ENCODE assay signal across 2 cellular contexts in genomic region chr9:112064871-112065270, GRCh38.
TF ChIP-seq lines count a peak whose summit lies in the region.

No MANE protein-coding gene starts in this region.

TF ChIP-seq in SK-N-SH, 30 proteins besides CTCF, POLR2A, EP300 and RAD21 (continued from another document):
- TF ChIP-seq GABPA (IDR thresholded peaks at IDR 0.05; ENCODE audit: low read depth) (no peak), MEF2A (IDR thresholded peaks at IDR 0.05; ENCODE audit: borderline replicate concordance, low read depth) (no peak), FOXM1 (IDR thresholded peaks at IDR 0.05; ENCODE audit: low read depth) (no peak), TAF1 (IDR thresholded peaks at IDR 0.05; ENCODE audit: borderline replicate concordance, low read depth, low read length) (no peak), USF2 (IDR thresholded peaks at IDR 0.05; ENCODE audit: borderline replicate concordance, low read depth, low read length) (no peak), RFX5 (IDR thresholded peaks at IDR 0.05; ENCODE audit: low read length) (no peak), JUND (IDR thresholded peaks at IDR 0.05) (no peak), FOSL2 (IDR thresholded peaks at IDR 0.05; ENCODE audit: borderline replicate concordance, low read depth) (no peak), MAX (IDR thresholded peaks at IDR 0.05; ENCODE audit: low read depth) (no peak), MXI1 (IDR thresholded peaks at IDR 0.05; ENCODE audit: low read depth, low read length) (no peak), YY1 (IDR thresholded peaks at IDR 0.05; ENCODE audit: low read depth) (no peak), ZBTB33 (IDR thresholded peaks at IDR 0.05; ENCODE audit: borderline replicate concordance, low read depth) (no peak), CHD2 (IDR thresholded peaks at IDR 0.05; ENCODE audit: low read length, partially characterized antibody) (no peak), REST (IDR thresholded peaks at IDR 0.05; ENCODE audit: low read depth, low read length) (no peak), POLR2AphosphoS5 (IDR thresholded peaks at IDR 0.05; ENCODE audit: low read depth, low read length) (no peak), TEAD4 (IDR thresholded peaks at IDR 0.05; ENCODE audit: borderline replicate concordance, insufficient read depth) (no peak), SIN3A (IDR thresholded peaks at IDR 0.05; ENCODE audit: borderline replicate concordance, low read depth, low read length) (no peak)
- TF ChIP-seq, protein P1, sequence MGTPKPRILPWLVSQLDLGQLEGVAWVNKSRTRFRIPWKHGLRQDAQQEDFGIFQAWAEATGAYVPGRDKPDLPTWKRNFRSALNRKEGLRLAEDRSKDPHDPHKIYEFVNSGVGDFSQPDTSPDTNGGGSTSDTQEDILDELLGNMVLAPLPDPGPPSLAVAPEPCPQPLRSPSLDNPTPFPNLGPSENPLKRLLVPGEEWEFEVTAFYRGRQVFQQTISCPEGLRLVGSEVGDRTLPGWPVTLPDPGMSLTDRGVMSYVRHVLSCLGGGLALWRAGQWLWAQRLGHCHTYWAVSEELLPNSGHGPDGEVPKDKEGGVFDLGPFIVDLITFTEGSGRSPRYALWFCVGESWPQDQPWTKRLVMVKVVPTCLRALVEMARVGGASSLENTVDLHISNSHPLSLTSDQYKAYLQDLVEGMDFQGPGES (IDR thresholded peaks at IDR 0.05; ENCODE audit: low read depth, low read length): no peak
TF ChIP-seq in SK-N-SH: peak in this region for 0.

TF ChIP-seq in SK-N-SH treated with all-trans-retinoic acid at 6 μM for 48 hours, 23 proteins besides CTCF, POLR2A, EP300 and RAD21 (continued from another document):
- no peak for TF ChIP-seq GLIS3 (CRISPR knock-in tag; IDR thresholded peaks at IDR 0.05)
- TF ChIP-seq SNAI2 (CRISPR knock-in tag; IDR thresholded peaks at IDR 0.05): no peak
- no peak for TF ChIP-seq POU6F1 (CRISPR knock-in tag; IDR thresholded peaks at IDR 0.05; ENCODE audit: borderline replicate concordance, low read depth)
- TF ChIP-seq BACH2 (CRISPR knock-in tag; IDR thresholded peaks at IDR 0.05; ENCODE audit: borderline replicate concordance): no peak
- TF ChIP-seq OSR1 (CRISPR knock-in tag; IDR thresholded peaks at IDR 0.05): no peak
- TF ChIP-seq ZC3H10 (CRISPR knock-in tag; IDR thresholded peaks at IDR 0.05): no peak
- no peak for TF ChIP-seq ZFP30 (CRISPR knock-in tag; IDR thresholded peaks at IDR 0.05)
- TF ChIP-seq PATZ1 (CRISPR knock-in tag; IDR thresholded peaks at IDR 0.05; ENCODE audit: borderline replicate concordance): no peak
- no peak for TF ChIP-seq RARB (CRISPR knock-in tag; IDR thresholded peaks at IDR 0.05)
- TF ChIP-seq CREB5 (CRISPR knock-in tag; IDR thresholded peaks at IDR 0.05; ENCODE audit: low read depth): no peak
- no peak for TF ChIP-seq CSRNP3 (CRISPR knock-in tag; IDR thresholded peaks at IDR 0.05)
- no peak for TF ChIP-seq TOX (CRISPR knock-in tag; IDR thresholded peaks at IDR 0.05; ENCODE audit: borderline replicate concordance)
- no peak for TF ChIP-seq ZNF8 (CRISPR knock-in tag; IDR thresholded peaks at IDR 0.05)
- TF ChIP-seq ZNF565 (CRISPR knock-in tag; conservative IDR thresholded peaks at IDR 0.05; ENCODE audit: low read depth): no peak
- TF ChIP-seq, protein P2, sequence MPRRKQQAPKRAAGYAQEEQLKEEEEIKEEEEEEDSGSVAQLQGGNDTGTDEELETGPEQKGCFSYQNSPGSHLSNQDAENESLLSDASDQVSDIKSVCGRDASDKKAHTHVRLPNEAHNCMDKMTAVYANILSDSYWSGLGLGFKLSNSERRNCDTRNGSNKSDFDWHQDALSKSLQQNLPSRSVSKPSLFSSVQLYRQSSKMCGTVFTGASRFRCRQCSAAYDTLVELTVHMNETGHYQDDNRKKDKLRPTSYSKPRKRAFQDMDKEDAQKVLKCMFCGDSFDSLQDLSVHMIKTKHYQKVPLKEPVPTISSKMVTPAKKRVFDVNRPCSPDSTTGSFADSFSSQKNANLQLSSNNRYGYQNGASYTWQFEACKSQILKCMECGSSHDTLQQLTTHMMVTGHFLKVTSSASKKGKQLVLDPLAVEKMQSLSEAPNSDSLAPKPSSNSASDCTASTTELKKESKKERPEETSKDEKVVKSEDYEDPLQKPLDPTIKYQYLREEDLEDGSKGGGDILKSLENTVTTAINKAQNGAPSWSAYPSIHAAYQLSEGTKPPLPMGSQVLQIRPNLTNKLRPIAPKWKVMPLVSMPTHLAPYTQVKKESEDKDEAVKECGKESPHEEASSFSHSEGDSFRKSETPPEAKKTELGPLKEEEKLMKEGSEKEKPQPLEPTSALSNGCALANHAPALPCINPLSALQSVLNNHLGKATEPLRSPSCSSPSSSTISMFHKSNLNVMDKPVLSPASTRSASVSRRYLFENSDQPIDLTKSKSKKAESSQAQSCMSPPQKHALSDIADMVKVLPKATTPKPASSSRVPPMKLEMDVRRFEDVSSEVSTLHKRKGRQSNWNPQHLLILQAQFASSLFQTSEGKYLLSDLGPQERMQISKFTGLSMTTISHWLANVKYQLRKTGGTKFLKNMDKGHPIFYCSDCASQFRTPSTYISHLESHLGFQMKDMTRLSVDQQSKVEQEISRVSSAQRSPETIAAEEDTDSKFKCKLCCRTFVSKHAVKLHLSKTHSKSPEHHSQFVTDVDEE (CRISPR knock-in tag; IDR thresholded peaks at IDR 0.05): no peak
- no peak for TF ChIP-seq PPARA (CRISPR knock-in tag; IDR thresholded peaks at IDR 0.05; ENCODE audit: borderline replicate concordance)
- no peak for TF ChIP-seq ZFP3 (CRISPR knock-in tag; IDR thresholded peaks at IDR 0.05)
- no peak for TF ChIP-seq TCF4 (CRISPR knock-in tag; IDR thresholded peaks at IDR 0.05; ENCODE audit: borderline replicate concordance)
